35 cellular contexts compared by ENCODE assay signal in genomic region chr5:107680799-107681198, GRCh38. TPM values are rescaled to one million over a fixed set of nuclear protein-coding genes. Genes with fewer than 3 reads are reported as not detected.
"Had no signal": no experiment of that assay in that cellular context is flagged by ENCODE, and none has a peak within 500 bp of the region (broad histone marks: within the 10 kb centered on the region; RNA-seq: fewer than 3 reads in every experiment).

No MANE protein-coding gene starts in this region.

- H3K4me3 Mint-ChIP-seq: activated CD4-positive, alpha-beta memory T cell treated with anti-CD3 and anti-CD28 coated beads for 36 hours; activated CD4-positive, alpha-beta T cell treated with anti-CD3 and anti-CD28 coated beads for 36 hours; activated CD4-positive, alpha-beta T cell treated with anti-CD3 and anti-CD28 coated beads, Interleukin-2, amount 10 ng/mL, durations not matched to agents 24 days and 14 days; activated CD8-positive, alpha-beta memory T cell treated with anti-CD3 and anti-CD28 coated beads, Interleukin-2, amount 10 ng/mL, durations not matched to agents 7 days and 5 days; activated CD8-positive, alpha-beta T cell treated with anti-CD3 and anti-CD28 coated beads, Interleukin-2, amount 10 ng/mL, durations not matched to agents 7 days and 5 days; activated naive CD4-positive, alpha-beta T cell treated with anti-CD3 and anti-CD28 coated beads for 36 hours; activated naive CD4-positive, alpha-beta T cell treated with anti-CD3 and anti-CD28 coated beads, Interleukin-2, amount 50 U/mL, for 24 hours; activated naive CD8-positive, alpha-beta T cell treated with anti-CD3 and anti-CD28 coated beads for 36 hours; activated naive CD8-positive, alpha-beta T cell treated with anti-CD3 and anti-CD28 coated beads, Interleukin-2, amount 50 U/mL, for 24 hours; activated T-helper 1 cell treated with anti-CD3 and anti-CD28 coated beads, Interleukin-12 subunit alpha, Interleukin-12 subunit beta, Interleukin-2, Interleukin-4 antibody, amounts not matched to agents 30 ng/mL and 10 ng/mL and 1 ng/mL, durations not matched to agents 14 hours and 24 hours and 36 hours; effector memory CD8-positive, alpha-beta T cell; T-helper 17 cell; T-helper 2 cell treated with Interferon-gamma antibody and Interleukin-4, amounts not matched to agents 5 μg/mL and 100 μg/mL, for 36 hours had no signal

- H3K4me3 ChIP-seq: adrenal gland, body of pancreas, esophagus squamous epithelium, gastroesophageal sphincter, heart right ventricle had no signal

- DNase-seq: activated CD4-positive, alpha-beta memory T cell treated with anti-CD3 and anti-CD28 coated beads for 36 hours; activated CD4-positive, alpha-beta T cell treated with anti-CD3 and anti-CD28 coated beads for 36 hours; activated CD4-positive, alpha-beta T cell treated with anti-CD3 and anti-CD28 coated beads, Interleukin-2, amount 10 ng/mL, durations not matched to agents 24 days and 14 days; activated CD4-positive, CD25-positive, alpha-beta regulatory T cell; activated CD4-positive, CD25-positive, alpha-beta regulatory T cell treated with anti-CD3 and anti-CD28 coated beads, Interleukin-2, amount 50 U/mL, for 72 hours; activated CD8-positive, alpha-beta memory T cell treated with anti-CD3 and anti-CD28 coated beads, Interleukin-2, amount 10 ng/mL, durations not matched to agents 7 days and 5 days; activated CD8-positive, alpha-beta memory T cell treated with anti-CD3 and anti-CD28 coated beads, Interleukin-2, amount 50 U/mL, for 4 hours; activated CD8-positive, alpha-beta T cell treated with anti-CD3 and anti-CD28 coated beads, Interleukin-2, amount 10 ng/mL, durations not matched to agents 7 days and 5 days; activated effector memory CD4-positive, alpha-beta T cell treated with anti-CD3 and anti-CD28 coated beads, Interleukin-2, amount 50 U/mL, for 16 hours; activated naive CD4-positive, alpha-beta T cell treated with anti-CD3 and anti-CD28 coated beads for 36 hours; activated naive CD8-positive, alpha-beta T cell treated with anti-CD3 and anti-CD28 coated beads for 36 hours; activated naive CD8-positive, alpha-beta T cell treated with anti-CD3 and anti-CD28 coated beads, Interleukin-2, amount 50 U/mL, for 24 hours; activated T-cell treated with anti-CD3 and anti-CD28 coated beads, Interleukin-2, amount 50 U/mL, for 1 hour; activated T-cell treated with anti-CD3 and anti-CD28 coated beads, Interleukin-2, amount 50 U/mL, for 48 hours; amygdala; aorta; body of pancreas; caudate nucleus; cortex of kidney; dermis blood vessel endothelial cell; effector CD4-positive, alpha-beta T cell; effector memory CD8-positive, alpha-beta T cell; esophagus squamous epithelium; foreskin melanocyte; heart right ventricle; T-helper 17 cell; T1000 had no signal

- H3K36me3 ChIP-seq: adrenal gland, esophagus squamous epithelium, gastroesophageal sphincter, heart right ventricle had no signal

- H3K27ac Mint-ChIP-seq: activated CD4-positive, alpha-beta memory T cell treated with anti-CD3 and anti-CD28 coated beads for 36 hours; activated CD4-positive, alpha-beta T cell treated with anti-CD3 and anti-CD28 coated beads for 36 hours; activated CD4-positive, alpha-beta T cell treated with anti-CD3 and anti-CD28 coated beads, Interleukin-2, amount 10 ng/mL, durations not matched to agents 24 days and 14 days; activated CD8-positive, alpha-beta memory T cell treated with anti-CD3 and anti-CD28 coated beads, Interleukin-2, amount 10 ng/mL, durations not matched to agents 7 days and 5 days; activated CD8-positive, alpha-beta T cell treated with anti-CD3 and anti-CD28 coated beads, Interleukin-2, amount 10 ng/mL, durations not matched to agents 7 days and 5 days; activated naive CD4-positive, alpha-beta T cell treated with anti-CD3 and anti-CD28 coated beads for 36 hours; activated naive CD4-positive, alpha-beta T cell treated with anti-CD3 and anti-CD28 coated beads, Interleukin-2, amount 50 U/mL, for 24 hours; activated naive CD8-positive, alpha-beta T cell treated with anti-CD3 and anti-CD28 coated beads for 36 hours; activated naive CD8-positive, alpha-beta T cell treated with anti-CD3 and anti-CD28 coated beads, Interleukin-2, amount 50 U/mL, for 24 hours; activated T-helper 1 cell treated with anti-CD3 and anti-CD28 coated beads, Interleukin-12 subunit alpha, Interleukin-12 subunit beta, Interleukin-2, Interleukin-4 antibody, amounts not matched to agents 30 ng/mL and 10 ng/mL and 1 ng/mL, durations not matched to agents 14 hours and 24 hours and 36 hours; activated T-helper 2 cell treated with anti-CD3 and anti-CD28 coated beads, Interferon-gamma antibody, Interleukin-2, Interleukin-4, amounts not matched to agents 10 μg/mL and 5 μg/mL and 100 μg/mL, durations not matched to agents 14 hours and 24 hours and 36 hours; effector memory CD8-positive, alpha-beta T cell; T-helper 17 cell; T-helper 2 cell treated with Interferon-gamma antibody and Interleukin-4, amounts not matched to agents 5 μg/mL and 100 μg/mL, for 36 hours had no signal

- H3K27me3 ChIP-seq: gastroesophageal sphincter had no signal

- H3K4me1 Mint-ChIP-seq: activated CD4-positive, alpha-beta T cell treated with anti-CD3 and anti-CD28 coated beads for 36 hours; activated CD4-positive, alpha-beta T cell treated with anti-CD3 and anti-CD28 coated beads, Interleukin-2, amount 10 ng/mL, durations not matched to agents 24 days and 14 days; activated CD8-positive, alpha-beta memory T cell treated with anti-CD3 and anti-CD28 coated beads, Interleukin-2, amount 10 ng/mL, durations not matched to agents 7 days and 5 days; activated naive CD4-positive, alpha-beta T cell treated with anti-CD3 and anti-CD28 coated beads, Interleukin-2, amount 50 U/mL, for 24 hours; activated naive CD8-positive, alpha-beta T cell treated with anti-CD3 and anti-CD28 coated beads for 36 hours; activated naive CD8-positive, alpha-beta T cell treated with anti-CD3 and anti-CD28 coated beads, Interleukin-2, amount 50 U/mL, for 24 hours; T-helper 17 cell had no signal

- ATAC-seq: activated CD4-positive, alpha-beta T cell treated with anti-CD3 and anti-CD28 coated beads for 36 hours; activated CD8-positive, alpha-beta memory T cell treated with anti-CD3 and anti-CD28 coated beads, Interleukin-2, amount 10 ng/mL, durations not matched to agents 7 days and 5 days; activated CD8-positive, alpha-beta T cell treated with anti-CD3 and anti-CD28 coated beads, Interleukin-2, amount 10 ng/mL, durations not matched to agents 7 days and 5 days; activated naive CD8-positive, alpha-beta T cell treated with anti-CD3 and anti-CD28 coated beads, Interleukin-2, amount 50 U/mL, for 24 hours; body of pancreas; effector memory CD8-positive, alpha-beta T cell; gastroesophageal sphincter; heart right ventricle; T-helper 17 cell had no signal

- H3K27ac ChIP-seq: adrenal gland, body of pancreas, epithelial cell of prostate, esophagus squamous epithelium, gastroesophageal sphincter, heart right ventricle had no signal

- H3K4me1 ChIP-seq: adrenal gland, body of pancreas, esophagus squamous epithelium, gastroesophageal sphincter, heart right ventricle had no signal

- H3K36me3 Mint-ChIP-seq: activated CD4-positive, alpha-beta memory T cell treated with anti-CD3 and anti-CD28 coated beads for 36 hours; activated CD8-positive, alpha-beta memory T cell treated with anti-CD3 and anti-CD28 coated beads, Interleukin-2, amount 10 ng/mL, durations not matched to agents 7 days and 5 days; activated naive CD4-positive, alpha-beta T cell treated with anti-CD3 and anti-CD28 coated beads, Interleukin-2, amount 50 U/mL, for 24 hours; activated naive CD8-positive, alpha-beta T cell treated with anti-CD3 and anti-CD28 coated beads for 36 hours had no signal

- H3K9me3 Mint-ChIP-seq: activated CD4-positive, alpha-beta memory T cell treated with anti-CD3 and anti-CD28 coated beads for 36 hours; activated CD4-positive, alpha-beta T cell treated with anti-CD3 and anti-CD28 coated beads, Interleukin-2, amount 10 ng/mL, durations not matched to agents 24 days and 14 days; activated naive CD4-positive, alpha-beta T cell treated with anti-CD3 and anti-CD28 coated beads for 36 hours; activated naive CD4-positive, alpha-beta T cell treated with anti-CD3 and anti-CD28 coated beads, Interleukin-2, amount 50 U/mL, for 24 hours; activated naive CD8-positive, alpha-beta T cell treated with anti-CD3 and anti-CD28 coated beads for 36 hours; activated naive CD8-positive, alpha-beta T cell treated with anti-CD3 and anti-CD28 coated beads, Interleukin-2, amount 50 U/mL, for 24 hours; activated T-helper 1 cell treated with anti-CD3 and anti-CD28 coated beads, Interleukin-12 subunit alpha, Interleukin-12 subunit beta, Interleukin-2, Interleukin-4 antibody, amounts not matched to agents 30 ng/mL and 10 ng/mL and 1 ng/mL, durations not matched to agents 14 hours and 24 hours and 36 hours; activated T-helper 2 cell treated with anti-CD3 and anti-CD28 coated beads, Interferon-gamma antibody, Interleukin-2, Interleukin-4, amounts not matched to agents 10 μg/mL and 5 μg/mL and 100 μg/mL, durations not matched to agents 14 hours and 24 hours and 36 hours; effector memory CD8-positive, alpha-beta T cell; T-helper 2 cell treated with Interferon-gamma antibody and Interleukin-4, amounts not matched to agents 5 μg/mL and 100 μg/mL, for 36 hours had no signal

- H3K9me3 ChIP-seq: adrenal gland, body of pancreas, esophagus squamous epithelium, gastroesophageal sphincter, heart right ventricle had no signal

RNA-seq across cellular contexts. Expression of gene EFNA5, which starts 10.1 kb away (rescaled TPM):
- total RNA-seq: activated CD4-positive, alpha-beta memory T cell treated with anti-CD3 and anti-CD28 coated beads for 36 hours; activated CD4-positive, alpha-beta T cell treated with anti-CD3 and anti-CD28 coated beads for 36 hours; activated CD4-positive, alpha-beta T cell treated with anti-CD3 and anti-CD28 coated beads, Interleukin-2, amount 10 ng/mL, durations not matched to agents 24 days and 14 days; activated CD8-positive, alpha-beta memory T cell treated with anti-CD3 and anti-CD28 coated beads for 36 hours; activated CD8-positive, alpha-beta memory T cell treated with anti-CD3 and anti-CD28 coated beads, Interleukin-2, amount 10 ng/mL, durations not matched to agents 7 days and 5 days; activated CD8-positive, alpha-beta T cell treated with anti-CD3 and anti-CD28 coated beads, Interleukin-2, amount 10 ng/mL, durations not matched to agents 7 days and 5 days; activated naive CD4-positive, alpha-beta T cell treated with anti-CD3 and anti-CD28 coated beads for 36 hours; activated naive CD8-positive, alpha-beta T cell treated with anti-CD3 and anti-CD28 coated beads for 36 hours; activated T-helper 1 cell treated with anti-CD3 and anti-CD28 coated beads, Interleukin-12 subunit alpha, Interleukin-12 subunit beta, Interleukin-2, Interleukin-4 antibody, amounts not matched to agents 30 ng/mL and 10 ng/mL and 1 ng/mL, durations not matched to agents 14 hours and 24 hours and 36 hours; activated T-helper 2 cell treated with anti-CD3 and anti-CD28 coated beads, Interferon-gamma antibody, Interleukin-2, Interleukin-4, amounts not matched to agents 10 μg/mL and 5 μg/mL and 100 μg/mL, durations not matched to agents 14 hours and 24 hours and 36 hours; T-helper 17 cell had no signal
